Comparison of ENCODE assay signal across 19 cellular contexts in the genomic region with DNA sequence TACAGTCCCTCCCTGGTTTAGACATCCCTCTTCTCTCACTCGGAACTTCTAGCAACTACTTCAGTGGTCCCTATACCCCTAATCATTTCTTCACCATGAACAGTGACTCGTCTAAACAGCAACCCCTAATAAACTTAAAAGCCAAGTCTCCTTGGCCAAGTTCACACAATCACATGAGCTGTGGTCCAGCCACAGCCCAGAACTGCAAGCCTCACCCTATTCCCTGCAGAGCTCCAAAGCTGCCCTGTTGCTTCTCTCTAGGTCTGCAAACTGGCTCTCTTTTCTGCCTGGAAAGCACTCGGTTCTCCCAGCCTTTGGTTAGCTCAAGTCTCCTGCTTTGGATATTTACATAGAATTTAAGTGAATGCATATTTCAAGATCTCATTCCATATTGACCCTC.
"Had no signal": no experiment of that assay in that cellular context is flagged by ENCODE, and none has a peak within 500 bp of the region (broad histone marks: within the 10 kb centered on the region; RNA-seq: fewer than 3 reads in every experiment).

No MANE protein-coding gene starts in this region.

- H3K36me3 Mint-ChIP-seq: activated naive CD8-positive, alpha-beta T cell; immature natural killer cell; memory B cell; natural killer cell treated with Interleukin-12 subunit alpha and Interleukin-12 subunit beta and Interleukin-15 and Interleukin-18, amount 100 ng/mL, for 72 hours had no signal

- DNase-seq: activated CD4-positive, alpha-beta T cell treated with anti-CD3 and anti-CD28 coated beads, Interleukin-2, amount 50 U/mL, for 4 hours; activated CD4-positive, CD25-positive, alpha-beta regulatory T cell treated with anti-CD3 and anti-CD28 coated beads, Interleukin-2, amount 50 U/mL, for 72 hours; activated gamma-delta T cell; activated T-cell treated with anti-CD3 and anti-CD28 coated beads, Interleukin-2, amount 50 U/mL, for 24 hours; dermis blood vessel endothelial cell; immature natural killer cell; left colon; nucleus accumbens; right lobe of liver; stimulated activated CD4-positive, alpha-beta T cell treated with anti-CD3 and anti-CD28 coated beads, Interleukin-12 subunit alpha, Interleukin-12 subunit beta, amount 100 ng/mL, for 4 hours; stimulated activated CD4-positive, alpha-beta T cell treated with anti-CD3 and anti-CD28 coated beads, Interleukin-2, amount 100 ng/mL, for 48 hours; stimulated activated naive CD4-positive, alpha-beta T cell treated with Interleukin-2 at 50 U/mL for 16 hours; T-helper 2 cell had no signal

- H3K27me3 Mint-ChIP-seq: activated naive CD8-positive, alpha-beta T cell; progenitor cell of endocrine pancreas had no signal

- H3K27ac Mint-ChIP-seq: activated naive CD8-positive, alpha-beta T cell; activated T-cell treated with anti-CD3 and anti-CD28 coated beads, Interleukin-2, amount 50 U/mL, for 24 hours; immature natural killer cell; memory B cell; natural killer cell treated with Interleukin-12 subunit alpha and Interleukin-12 subunit beta and Interleukin-15 and Interleukin-18, amount 100 ng/mL, for 72 hours; progenitor cell of endocrine pancreas had no signal

- H3K4me3 ChIP-seq: right lobe of liver, thoracic aorta had no signal

- ATAC-seq: left colon; natural killer cell treated with Interleukin-12 subunit alpha and Interleukin-12 subunit beta and Interleukin-15 and Interleukin-18, amount 100 ng/mL, for 72 hours had no signal

- H3K9me3 ChIP-seq: right lobe of liver, thoracic aorta had no signal

- H3K27me3 ChIP-seq: right lobe of liver had no signal

- H3K36me3 ChIP-seq: right lobe of liver, thoracic aorta had no signal

- H3K4me1 Mint-ChIP-seq: central memory CD8-positive, alpha-beta T cell; immature natural killer cell; memory B cell had no signal

- H3K9me3 Mint-ChIP-seq: activated T-cell treated with anti-CD3 and anti-CD28 coated beads, Interleukin-2, amount 50 U/mL, for 24 hours; central memory CD8-positive, alpha-beta T cell; immature natural killer cell; memory B cell; natural killer cell treated with Interleukin-12 subunit alpha and Interleukin-12 subunit beta and Interleukin-15 and Interleukin-18, amount 100 ng/mL, for 72 hours had no signal

- H3K27ac ChIP-seq: right lobe of liver had no signal

- H3K4me3 Mint-ChIP-seq: activated naive CD8-positive, alpha-beta T cell; activated T-cell treated with anti-CD3 and anti-CD28 coated beads, Interleukin-2, amount 50 U/mL, for 24 hours; central memory CD8-positive, alpha-beta T cell; immature natural killer cell; memory B cell; natural killer cell treated with Interleukin-12 subunit alpha and Interleukin-12 subunit beta and Interleukin-15 and Interleukin-18, amount 100 ng/mL, for 72 hours had no signal
